Comparison of ENCODE assay signal across 13 cellular contexts in genomic region chr6:21180155-21180554, GRCh38.
DNase-seq lines count a peak whose midpoint lies in the region; ATAC-seq and TF ChIP-seq lines count a peak whose summit lies in the region.
"Had no signal": no experiment of that assay in that cellular context is flagged by ENCODE, and none has a peak within 500 bp of the region (broad histone marks: within the 10 kb centered on the region; RNA-seq: fewer than 3 reads in every experiment).

No MANE protein-coding gene starts in this region.

- POLR2A ChIA-PET in WTC11 (lab: Charles Lee), result no interaction called here

- CTCF ChIA-PET in activated CD8-positive, alpha-beta memory T cell treated with anti-CD3 and anti-CD28 coated beads, Interleukin-2, amount 10 ng/mL, durations not matched to agents 7 days and 5 days (lab: Charles Lee), result interaction anchor here (0.6 kb wide), 1 partner anchor 11 kb away, joined by 3 read pairs; no protein-coding TSS in a partner anchor
- CTCF ChIA-PET in WTC11 (lab: Charles Lee), result no interaction called here

- intact Hi-C loops in thyroid gland (cut with DNase I), result no loop called here

- no peak for TF ChIP-seq POLR2A in thyroid gland (IDR thresholded peaks at IDR 0.05)

- H3K9me3 ChIP-seq in endodermal cell (ENCODE audit: control insufficient read depth, low read length), result peaks cover 12% of the 10 kb centered on the region
- no peaks in the 10 kb centered on the region for H3K9me3 ChIP-seq in thyroid gland

- TF ChIP-seq CTCF in endodermal cell (conservative IDR thresholded peaks at IDR 0.05), result no peak
- no peak for TF ChIP-seq CTCF in thyroid gland (IDR thresholded peaks at IDR 0.05)
- no peak for TF ChIP-seq CTCF in WTC11 (IDR thresholded peaks at IDR 0.05)

- no peak overlapping the region for H3K27ac ChIP-seq in endodermal cell (ENCODE audit: low read depth, low read length)
- H3K27ac ChIP-seq in thyroid gland, result no peak overlapping the region

- H3K27ac Mint-ChIP-seq in activated CD8-positive, alpha-beta memory T cell treated with anti-CD3 and anti-CD28 coated beads, Interleukin-2, amount 10 ng/mL, durations not matched to agents 7 days and 5 days, result no peak overlapping the region
- H3K27ac Mint-ChIP-seq in stimulated activated effector memory CD8-positive, alpha-beta T cell treated with anti-CD3 and anti-CD28 coated beads, Interleukin-12 subunit alpha, Interleukin-12 subunit beta, amount 100 ng/mL, for 72 hours, result no peak overlapping the region
- no peak overlapping the region for H3K27ac Mint-ChIP-seq in endodermal cell
- no peak overlapping the region for H3K27ac Mint-ChIP-seq in WTC11
- H3K27ac Mint-ChIP-seq: memory B cell had no signal

- peak; percentile 42 for ATAC-seq in activated CD8-positive, alpha-beta memory T cell treated with anti-CD3 and anti-CD28 coated beads, Interleukin-2, amount 10 ng/mL, durations not matched to agents 7 days and 5 days
- peak; percentile 57 for ATAC-seq in GM21529 (IDR thresholded peaks at IDR 0.05; ENCODE audit: unreplicated experiment)
- peak; percentile 57 for ATAC-seq in HG03066 (IDR thresholded peaks at IDR 0.05; ENCODE audit: low read depth, unreplicated experiment)
- ATAC-seq in stimulated activated effector memory CD8-positive, alpha-beta T cell treated with anti-CD3 and anti-CD28 coated beads, Interleukin-12 subunit alpha, Interleukin-12 subunit beta, amount 100 ng/mL, for 72 hours, result peak; percentile 94
- ATAC-seq in WTC11, result no peak

- no peak for DNase-seq in activated CD8-positive, alpha-beta memory T cell treated with anti-CD3 and anti-CD28 coated beads, Interleukin-2, amount 10 ng/mL, durations not matched to agents 7 days and 5 days
- DNase-seq in activated CD8-positive, alpha-beta memory T cell treated with anti-CD3 and anti-CD28 coated beads for 24 hours, result no peak
- DNase-seq in stimulated activated effector memory CD8-positive, alpha-beta T cell treated with anti-CD3 and anti-CD28 coated beads, Interleukin-12 subunit alpha, Interleukin-12 subunit beta, amount 100 ng/mL, for 72 hours (ENCODE audit: low spot score in 2 of 2), result no peak
- no peak for DNase-seq in endodermal cell
- DNase-seq in thyroid gland, result no peak
- no peak for DNase-seq in WTC11 (ENCODE audit: low spot score)
- DNase-seq: dermis blood vessel endothelial cell, GOT3, NCI-H1048, nucleus accumbens had no signal

- H3K36me3 ChIP-seq in endodermal cell (ENCODE audit: control insufficient read depth, insufficient read depth, low read length) (no peaks in the 10 kb centered on the region), thyroid gland (no peaks in the 10 kb centered on the region)

- WGBS in endodermal cell (ENCODE audit: insufficient coverage in 1 of 2, insufficient read length in 1 of 2), 2 experiments, result 93 to 100% methylated on average over 1 of the region's 1 CpG
- 96 to 98% methylated on average over 1 of the region's 1 CpG for WGBS in thyroid gland, 2 donors

- no peaks in the 10 kb centered on the region for H3K27me3 Mint-ChIP-seq in activated CD8-positive, alpha-beta memory T cell treated with anti-CD3 and anti-CD28 coated beads, Interleukin-2, amount 10 ng/mL, durations not matched to agents 7 days and 5 days
- H3K27me3 Mint-ChIP-seq in endodermal cell (ENCODE audit: insufficient read depth) (no peaks in the 10 kb centered on the region), WTC11 (ENCODE audit: low read depth) (no peaks in the 10 kb centered on the region)
- H3K27me3 Mint-ChIP-seq: memory B cell had no signal

- H3K4me1 Mint-ChIP-seq in activated CD8-positive, alpha-beta memory T cell treated with anti-CD3 and anti-CD28 coated beads, Interleukin-2, amount 10 ng/mL, durations not matched to agents 7 days and 5 days, result peaks cover 8% of the 10 kb centered on the region
- H3K4me1 Mint-ChIP-seq in stimulated activated effector memory CD8-positive, alpha-beta T cell treated with anti-CD3 and anti-CD28 coated beads, Interleukin-12 subunit alpha, Interleukin-12 subunit beta, amount 100 ng/mL, for 72 hours, result no peaks in the 10 kb centered on the region
- H3K4me1 Mint-ChIP-seq in endodermal cell (peaks cover 3% of the 10 kb centered on the region), WTC11 (peaks cover 30% of the 10 kb centered on the region)
- H3K4me1 Mint-ChIP-seq: memory B cell had no signal

- peaks cover 3% of the 10 kb centered on the region for H3K4me1 ChIP-seq in endodermal cell (ENCODE audit: control insufficient read depth, insufficient read depth, low read length)
- no peaks in the 10 kb centered on the region for H3K4me1 ChIP-seq in thyroid gland

- H3K9ac ChIP-seq in endodermal cell (ENCODE audit: extremely low read depth, low read length, poor library complexity, severe bottlenecking), result no peak overlapping the region

- H3K4me3 ChIP-seq in endodermal cell (ENCODE audit: low read length) (no peak overlapping the region), thyroid gland (replicated peaks in 1 of 3) (no peak overlapping the region)

- peaks cover 13% of the 10 kb centered on the region for H3K36me3 Mint-ChIP-seq in activated CD8-positive, alpha-beta memory T cell treated with anti-CD3 and anti-CD28 coated beads, Interleukin-2, amount 10 ng/mL, durations not matched to agents 7 days and 5 days
- no peaks in the 10 kb centered on the region for H3K36me3 Mint-ChIP-seq in stimulated activated effector memory CD8-positive, alpha-beta T cell treated with anti-CD3 and anti-CD28 coated beads, Interleukin-12 subunit alpha, Interleukin-12 subunit beta, amount 100 ng/mL, for 72 hours
- H3K36me3 Mint-ChIP-seq in endodermal cell (ENCODE audit: low read depth) (peaks cover 9% of the 10 kb centered on the region), WTC11 (peaks cover 23% of the 10 kb centered on the region)

- no peaks in the 10 kb centered on the region for H3K27me3 ChIP-seq in endodermal cell (ENCODE audit: control insufficient read depth, insufficient read depth, low read length, poor library complexity, severe bottlenecking)
- H3K27me3 ChIP-seq in thyroid gland, result no peaks in the 10 kb centered on the region

- no peaks in the 10 kb centered on the region for H3K9me3 Mint-ChIP-seq in activated CD8-positive, alpha-beta memory T cell treated with anti-CD3 and anti-CD28 coated beads, Interleukin-2, amount 10 ng/mL, durations not matched to agents 7 days and 5 days (ENCODE audit: low read depth)
- H3K9me3 Mint-ChIP-seq in stimulated activated effector memory CD8-positive, alpha-beta T cell treated with anti-CD3 and anti-CD28 coated beads, Interleukin-12 subunit alpha, Interleukin-12 subunit beta, amount 100 ng/mL, for 72 hours, result no peaks in the 10 kb centered on the region
- H3K9me3 Mint-ChIP-seq in endodermal cell (peaks cover 12% of the 10 kb centered on the region), WTC11 (peaks cover 20% of the 10 kb centered on the region)
- H3K9me3 Mint-ChIP-seq: memory B cell had no signal

- H3K4me3 Mint-ChIP-seq in activated CD8-positive, alpha-beta memory T cell treated with anti-CD3 and anti-CD28 coated beads, Interleukin-2, amount 10 ng/mL, durations not matched to agents 7 days and 5 days, result no peak overlapping the region
- no peak overlapping the region for H3K4me3 Mint-ChIP-seq in stimulated activated effector memory CD8-positive, alpha-beta T cell treated with anti-CD3 and anti-CD28 coated beads, Interleukin-12 subunit alpha, Interleukin-12 subunit beta, amount 100 ng/mL, for 72 hours
- no peak overlapping the region for H3K4me3 Mint-ChIP-seq in endodermal cell
- H3K4me3 Mint-ChIP-seq in WTC11, result no peak overlapping the region
- H3K4me3 Mint-ChIP-seq: memory B cell had no signal

TF ChIP-seq in WTC11, 78 proteins besides CTCF, POLR2A, EP300 and RAD21:
- TF ChIP-seq NFE2L1 (CRISPR knock-in tag; IDR thresholded peaks at IDR 0.05) (no peak), ETV6 (CRISPR knock-in tag; IDR thresholded peaks at IDR 0.05) (no peak), CREB1 (CRISPR knock-in tag; IDR thresholded peaks at IDR 0.05) (no peak), FOXK1 (CRISPR knock-in tag; IDR thresholded peaks at IDR 0.05) (no peak), HMGA2 (CRISPR knock-in tag; IDR thresholded peaks at IDR 0.05) (no peak)
- TF ChIP-seq, protein P1, sequence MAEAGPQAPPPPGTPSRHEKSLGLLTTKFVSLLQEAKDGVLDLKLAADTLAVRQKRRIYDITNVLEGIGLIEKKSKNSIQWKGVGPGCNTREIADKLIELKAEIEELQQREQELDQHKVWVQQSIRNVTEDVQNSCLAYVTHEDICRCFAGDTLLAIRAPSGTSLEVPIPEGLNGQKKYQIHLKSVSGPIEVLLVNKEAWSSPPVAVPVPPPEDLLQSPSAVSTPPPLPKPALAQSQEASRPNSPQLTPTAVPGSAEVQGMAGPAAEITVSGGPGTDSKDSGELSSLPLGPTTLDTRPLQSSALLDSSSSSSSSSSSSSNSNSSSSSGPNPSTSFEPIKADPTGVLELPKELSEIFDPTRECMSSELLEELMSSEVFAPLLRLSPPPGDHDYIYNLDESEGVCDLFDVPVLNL (CRISPR knock-in tag; IDR thresholded peaks at IDR 0.05; ENCODE audit: borderline replicate concordance, low read depth), result no peak
- TF ChIP-seq, protein P2, sequence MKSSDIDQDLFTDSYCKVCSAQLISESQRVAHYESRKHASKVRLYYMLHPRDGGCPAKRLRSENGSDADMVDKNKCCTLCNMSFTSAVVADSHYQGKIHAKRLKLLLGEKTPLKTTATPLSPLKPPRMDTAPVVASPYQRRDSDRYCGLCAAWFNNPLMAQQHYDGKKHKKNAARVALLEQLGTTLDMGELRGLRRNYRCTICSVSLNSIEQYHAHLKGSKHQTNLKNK (CRISPR knock-in tag; IDR thresholded peaks at IDR 0.05), result no peak
TF ChIP-seq in WTC11: peak in this region for 0.
